ENCODE assay signal across 8 cellular contexts in the genomic region with DNA sequence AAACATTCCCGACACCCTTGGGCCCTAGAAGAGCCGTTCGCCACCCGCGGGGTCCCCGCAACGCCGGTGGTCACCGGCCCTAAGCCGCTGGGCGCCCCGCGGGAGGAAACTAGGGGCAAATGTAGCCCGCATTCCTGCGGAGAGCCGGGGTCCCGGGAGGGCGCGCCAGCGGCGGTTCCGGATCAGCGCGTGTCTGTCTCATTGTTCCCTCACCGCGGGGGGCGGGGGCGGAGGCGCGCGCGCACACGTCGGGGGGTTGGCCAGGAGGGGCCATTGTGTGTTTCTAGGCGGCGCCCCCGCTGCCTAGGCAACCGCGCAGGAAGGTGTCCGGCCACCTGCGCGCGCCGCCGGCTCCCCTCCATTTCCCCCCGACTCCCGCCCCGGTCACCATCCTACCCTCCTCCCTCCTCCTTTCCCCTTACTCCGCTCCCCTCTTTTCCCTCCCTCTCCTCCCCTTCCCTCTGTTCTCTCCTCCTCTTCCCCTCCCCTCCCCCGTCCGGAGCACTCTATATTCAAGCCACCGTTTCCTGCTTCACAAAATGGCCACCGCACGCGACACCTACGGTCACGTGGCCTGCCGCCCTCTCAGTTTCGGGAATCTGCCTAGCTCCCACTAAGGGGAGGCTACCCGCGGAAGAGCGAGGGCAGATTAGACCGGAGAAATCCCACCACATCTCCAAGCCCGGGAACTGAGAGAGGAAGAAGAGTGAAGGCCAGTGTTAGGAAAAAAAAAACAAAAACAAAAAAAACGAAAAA. TPM values are rescaled to one million over a fixed set of nuclear protein-coding genes. Genes with fewer than 3 reads are reported as not detected.
A peak's percentile ranks its signal among the peaks of the same experiment; 100 is the strongest.
DNase-seq lines count a peak whose midpoint lies in the region; ATAC-seq and TF ChIP-seq lines count a peak whose summit lies in the region.

No MANE protein-coding gene starts in this region.

- peak; percentile 71 for TF ChIP-seq POLR2A in right lobe of liver (IDR thresholded peaks at IDR 0.05)

- H3K9me3 ChIP-seq in BE2C (no peaks in the 10 kb centered on the region), right lobe of liver (no peaks in the 10 kb centered on the region)

- H3K4me3 ChIP-seq in BE2C (ENCODE audit: low read depth, low read length) (peak overlapping the region; percentile 96), dorsolateral prefrontal cortex (peak overlapping the region; percentile 51 to 100 (median 97)), right lobe of liver (peak overlapping the region; percentile 86 to 95 (median 93))

- DNase-seq in BE2C (peak; percentile 90), NCI-H69 (lab: John Stamatoyannopoulos, UW) (peak; percentile 95), dorsolateral prefrontal cortex (peak; percentile 75 to 90 (median 82)), right lobe of liver (peak; percentile 86 to 92 (median 92))
- DNase-seq in activated CD4-positive, alpha-beta T cell treated with anti-CD3 and anti-CD28 coated beads, Interleukin-2, amount 50 U/mL, for 48 hours: peak; percentile 80 to 83
- DNase-seq in stimulated activated CD4-positive, alpha-beta T cell treated with anti-CD3 and anti-CD28 coated beads, Interleukin-4, amount 100 ng/mL, for 4 hours: peak; percentile 79 to 82

- no peaks in the 10 kb centered on the region for H3K27me3 ChIP-seq in BE2C
- no peaks in the 10 kb centered on the region for H3K27me3 ChIP-seq in dorsolateral prefrontal cortex
- H3K27me3 ChIP-seq in right lobe of liver: no peaks in the 10 kb centered on the region

- H3K4me1 ChIP-seq in BE2C (no peaks in the 10 kb centered on the region), right lobe of liver (peaks cover 0 to 42% (median 6%) of the 10 kb centered on the region in 4 donors)

- TF ChIP-seq CTCF in BE2C (IDR thresholded peaks at IDR 0.05; ENCODE audit: low read depth, low read length) (no peak), dorsolateral prefrontal cortex (IDR thresholded peaks at IDR 0.05 in 54 of 56, conservative IDR thresholded peaks at IDR 0.05 in 2 of 56; ENCODE audit: low read depth in 1 of 56, partially characterized antibody in 56 of 56) (peak in 10 of 56 donors; percentile 2 to 34 (median 10)), right lobe of liver (IDR thresholded peaks at IDR 0.05) (no peak)

- H3K36me3 ChIP-seq in BE2C (peaks cover 16% of the 10 kb centered on the region), right lobe of liver (peaks cover 0 to 3% (median 2%) of the 10 kb centered on the region in 4 donors)

- WGBS in right lobe of liver (ENCODE audit: insufficient coverage, low coverage, low lambda C conversion rate, missing lambda C conversion rate): 2% methylated on average over 18 of the region's 65 CpGs

- H3K27ac ChIP-seq in dorsolateral prefrontal cortex: peak overlapping the region; percentile 98 to 100 (median 100)
- H3K27ac ChIP-seq in right lobe of liver: peak overlapping the region; percentile 99 to 100 (median 100)

- ATAC-seq in GM19324 (IDR thresholded peaks at IDR 0.05; ENCODE audit: low FRiP score, unreplicated experiment) (peak; percentile 51), HG03558 (IDR thresholded peaks at IDR 0.05; ENCODE audit: extremely low read depth, unreplicated experiment) (peak; percentile 21), right lobe of liver (peak; percentile 54 to 68 (median 62))

- intact Hi-C loops in dorsolateral prefrontal cortex (cut with DNase I): loop anchor here (5.0 to 10.0 kb wide), 4 partner anchors 56 to 246 kb away; a partner anchor contains a TSS
- intact Hi-C loops in right lobe of liver (cut with DNase I): no loop called here

RNA-seq across cellular contexts. Expression of a gene that starts 0.8 kb away (rescaled TPM):
- polyA plus RNA-seq in BE2C (2012; ENCODE audit: insufficient read depth, insufficient read length, low read depth): 73.2 TPM
- 100 to 1,000 TPM; 125 to 336 (median 218) TPM for total RNA-seq in dorsolateral prefrontal cortex
- 100 to 1,000 TPM in 5 of 6 experiments, 10 to 100 TPM in 1; 85.1 to 210 (median 138) TPM for total RNA-seq in right lobe of liver

Comparison
In these comparisons a context has a peak if more than half of its experiments do, and no peak if none do; other contexts are left out.
1. Peak in every context shown above with its lines: DNase-seq, ATAC-seq, H3K4me3 ChIP-seq and H3K27ac ChIP-seq.
2. intact Hi-C loops: an anchor here in dorsolateral prefrontal cortex (5.0 to 10.0 kb wide); none called in right lobe of liver.